In genomic region chr1:27464926-27465325, GRCh38 we compare ENCODE assay signal across 1 cellular context.
TF ChIP-seq lines count a peak whose summit lies in the region.

No MANE protein-coding gene starts in this region.

TF ChIP-seq in endothelial cell of umbilical vein, 7 proteins besides CTCF, POLR2A, EP300 and RAD21:
- no peak for TF ChIP-seq GATA2 (IDR thresholded peaks at IDR 0.05; ENCODE audit: insufficient read depth, insufficient read length, low read depth, low read length)
TF ChIP-seq in endothelial cell of umbilical vein: peak in this region for 0.
